In the genomic region with DNA sequence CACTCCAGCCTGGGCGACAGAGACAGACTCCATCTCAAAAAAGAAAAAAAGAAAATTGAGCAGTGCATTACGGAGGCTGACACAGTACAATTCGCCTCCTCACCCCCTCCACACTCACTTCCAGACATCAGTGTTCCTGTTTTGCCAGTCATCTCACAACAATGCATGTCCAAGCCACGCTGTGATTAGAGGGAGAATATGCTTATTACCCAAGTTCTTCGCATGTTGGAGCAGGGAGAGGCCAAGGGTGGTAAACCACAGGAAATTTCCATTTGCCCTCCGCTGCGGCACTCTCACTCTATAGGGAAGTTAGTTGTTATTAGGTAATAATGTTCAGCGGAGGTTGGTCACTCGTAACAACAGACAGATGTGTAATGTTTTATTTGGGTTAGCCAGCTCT, we compare ENCODE assay signal across 1 cellular context.
TF ChIP-seq lines count a peak whose summit lies in the region.

No MANE protein-coding gene starts in this region.

TF ChIP-seq in WTC11, 78 proteins besides CTCF, POLR2A, EP300 and RAD21 (continued from another document):
- TF ChIP-seq, protein P1, sequence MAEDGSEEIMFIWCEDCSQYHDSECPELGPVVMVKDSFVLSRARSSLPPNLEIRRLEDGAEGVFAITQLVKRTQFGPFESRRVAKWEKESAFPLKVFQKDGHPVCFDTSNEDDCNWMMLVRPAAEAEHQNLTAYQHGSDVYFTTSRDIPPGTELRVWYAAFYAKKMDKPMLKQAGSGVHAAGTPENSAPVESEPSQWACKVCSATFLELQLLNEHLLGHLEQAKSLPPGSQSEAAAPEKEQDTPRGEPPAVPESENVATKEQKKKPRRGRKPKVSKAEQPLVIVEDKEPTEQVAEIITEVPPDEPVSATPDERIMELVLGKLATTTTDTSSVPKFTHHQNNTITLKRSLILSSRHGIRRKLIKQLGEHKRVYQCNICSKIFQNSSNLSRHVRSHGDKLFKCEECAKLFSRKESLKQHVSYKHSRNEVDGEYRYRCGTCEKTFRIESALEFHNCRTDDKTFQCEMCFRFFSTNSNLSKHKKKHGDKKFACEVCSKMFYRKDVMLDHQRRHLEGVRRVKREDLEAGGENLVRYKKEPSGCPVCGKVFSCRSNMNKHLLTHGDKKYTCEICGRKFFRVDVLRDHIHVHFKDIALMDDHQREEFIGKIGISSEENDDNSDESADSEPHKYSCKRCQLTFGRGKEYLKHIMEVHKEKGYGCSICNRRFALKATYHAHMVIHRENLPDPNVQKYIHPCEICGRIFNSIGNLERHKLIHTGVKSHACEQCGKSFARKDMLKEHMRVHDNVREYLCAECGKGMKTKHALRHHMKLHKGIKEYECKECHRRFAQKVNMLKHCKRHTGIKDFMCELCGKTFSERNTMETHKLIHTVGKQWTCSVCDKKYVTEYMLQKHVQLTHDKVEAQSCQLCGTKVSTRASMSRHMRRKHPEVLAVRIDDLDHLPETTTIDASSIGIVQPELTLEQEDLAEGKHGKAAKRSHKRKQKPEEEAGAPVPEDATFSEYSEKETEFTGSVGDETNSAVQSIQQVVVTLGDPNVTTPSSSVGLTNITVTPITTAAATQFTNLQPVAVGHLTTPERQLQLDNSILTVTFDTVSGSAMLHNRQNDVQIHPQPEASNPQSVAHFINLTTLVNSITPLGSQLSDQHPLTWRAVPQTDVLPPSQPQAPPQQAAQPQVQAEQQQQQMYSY (CRISPR knock-in tag; IDR thresholded peaks at IDR 0.05), result no peak
- no peak for TF ChIP-seq FOXP1 (CRISPR knock-in tag; IDR thresholded peaks at IDR 0.05; ENCODE audit: borderline replicate concordance)
- no peak for TF ChIP-seq ZMAT4 (CRISPR knock-in tag; IDR thresholded peaks at IDR 0.05)
- TF ChIP-seq, protein P2, sequence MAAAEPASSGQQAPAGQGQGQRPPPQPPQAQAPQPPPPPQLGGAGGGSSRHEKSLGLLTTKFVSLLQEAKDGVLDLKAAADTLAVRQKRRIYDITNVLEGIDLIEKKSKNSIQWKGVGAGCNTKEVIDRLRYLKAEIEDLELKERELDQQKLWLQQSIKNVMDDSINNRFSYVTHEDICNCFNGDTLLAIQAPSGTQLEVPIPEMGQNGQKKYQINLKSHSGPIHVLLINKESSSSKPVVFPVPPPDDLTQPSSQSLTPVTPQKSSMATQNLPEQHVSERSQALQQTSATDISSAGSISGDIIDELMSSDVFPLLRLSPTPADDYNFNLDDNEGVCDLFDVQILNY (CRISPR knock-in tag; IDR thresholded peaks at IDR 0.05), result no peak
- no peak for TF ChIP-seq ATF3 (CRISPR knock-in tag; conservative IDR thresholded peaks at IDR 0.05)
